ENCODE assay signal across 8 cellular contexts in the genomic region with DNA sequence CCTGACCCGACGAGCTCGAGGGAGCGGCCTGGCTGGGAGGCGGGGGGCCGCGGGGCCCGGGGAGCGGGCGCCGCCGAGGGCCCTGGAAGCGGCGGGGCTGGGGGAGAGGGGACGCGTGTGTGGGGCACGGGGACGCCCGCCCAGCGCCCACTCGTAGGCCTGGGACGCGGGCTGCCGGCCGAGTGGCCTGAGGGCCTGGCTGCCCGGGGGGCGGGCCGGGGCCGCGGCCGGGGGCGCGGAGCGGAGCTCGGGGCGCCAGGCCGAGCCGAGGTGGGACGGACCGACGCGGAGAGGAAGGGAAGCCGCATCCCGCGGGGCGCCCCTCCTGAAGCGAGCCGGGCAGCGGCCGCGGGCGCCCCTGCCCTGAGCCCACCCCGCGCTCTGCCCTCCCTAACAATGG.
DNase-seq lines count a peak whose midpoint lies in the region; ATAC-seq, FAIRE-seq and TF ChIP-seq lines count a peak whose summit lies in the region.
"Not testable (repeated sequence)": the region's sequence is repeated elsewhere in the genome, so short reads cannot be mapped to it uniquely, and the experiment has no call there.

No MANE protein-coding gene starts in this region.

- H3K27ac ChIP-seq in K562 (ENCODE audit: extremely low read depth, low read depth, low read length): not testable (repeated sequence)
- peak overlapping the region in 3 of 4 donors; percentile 50 to 67 (median 64) for H3K27ac ChIP-seq in transverse colon

- not testable (repeated sequence) for TF ChIP-seq POLR2A in GM12891 (IDR thresholded peaks at IDR 0.05; ENCODE audit: low read depth, low read length); K562 (conservative IDR thresholded peaks at IDR 0.05); transverse colon (IDR thresholded peaks at IDR 0.05)

- H3K9me3 ChIP-seq in K562 (replicated peaks; ENCODE audit: control insufficient read depth, insufficient read depth, low read depth, low read length); transverse colon: not testable (repeated sequence)

- not testable (repeated sequence) for H3K36me3 ChIP-seq in K562 (ENCODE audit: control insufficient read depth, insufficient read depth, low read length); transverse colon

- H3K4me1 Mint-ChIP-seq in T-helper 1 cell treated with Interleukin-12 subunit alpha and Interleukin-12 subunit beta and Interleukin-4 antibody, amounts not matched to agents 30 μg/mL and 1 μg/mL, for 36 hours (ENCODE audit: low read depth); neural crest cell: not testable (repeated sequence)

- in situ Hi-C loops in K562 (cut with MboI); transverse colon (cut with MboI; ENCODE audit: low pct_ligation_motif_present in 1 of 4, low pct_unique_long_range_greater_than_20kb in 1 of 4, low sequenced_read_pairs in 3 of 4): not testable (repeated sequence)

- not testable (repeated sequence) for TF ChIP-seq EP300 in K562 (IDR thresholded peaks at IDR 0.05; ENCODE audit: low read length); transverse colon (IDR thresholded peaks at IDR 0.05; ENCODE audit: low read depth)

- H3K4me3 ChIP-seq in K562: peak overlapping the region; percentile 47
- peak overlapping the region; percentile 39 to 87 (median 74) for H3K4me3 ChIP-seq in transverse colon

- FAIRE-seq in GM12891 (lab: Jason Lieb, UNC): peak; percentile 26
- FAIRE-seq in K562 (lab: Jason Lieb, UNC): not testable (repeated sequence)

- BruUV-seq in K562 (replicated peaks; lab: Mats Ljungman, UMichigan): not testable (repeated sequence)

- not testable (repeated sequence) for H3K9me3 Mint-ChIP-seq in T-helper 1 cell treated with Interleukin-12 subunit alpha and Interleukin-12 subunit beta and Interleukin-4 antibody, amounts not matched to agents 30 μg/mL and 1 μg/mL, for 36 hours; neural crest cell

- H3K4me2 ChIP-seq in K562 (ENCODE audit: insufficient read depth, low read length): peak overlapping the region; percentile 42; the same call in 1 of the 2 replicates

- not testable (repeated sequence) for TF ChIP-seq RAD21 in K562 (CRISPR knock-in tag; conservative IDR thresholded peaks at IDR 0.05 in 1 of 2, IDR thresholded peaks at IDR 0.05 in 1 of 2)

- peak overlapping the region in 1 of 2 experiments; percentile 74; a peak in 1 of 4 replicates for H3K9ac ChIP-seq in K562 (ENCODE audit: insufficient read depth in 1 of 2, low read depth in 2 of 2, low read length in 2 of 2)

- not testable (repeated sequence) for H3K36me3 Mint-ChIP-seq in T-helper 1 cell treated with Interleukin-12 subunit alpha and Interleukin-12 subunit beta and Interleukin-4 antibody, amounts not matched to agents 30 μg/mL and 1 μg/mL, for 36 hours (ENCODE audit: low read depth); neural crest cell (ENCODE audit: low read depth)

- not testable (repeated sequence) for H3K27me3 ChIP-seq in K562 (ENCODE audit: control insufficient read depth in 2 of 2, insufficient read depth in 2 of 2, low read length in 2 of 2); transverse colon

- H3K9me1 ChIP-seq in K562 (ENCODE audit: control insufficient read depth, insufficient read depth, low read length): not testable (repeated sequence)

- CTCF ChIA-PET in K562 (lab: Yijun Ruan, JAX; ENCODE audit: low intra/inter-chr PET ratio): not testable (repeated sequence)

- not testable (repeated sequence) for H3K27ac Mint-ChIP-seq in T-helper 1 cell treated with Interleukin-12 subunit alpha and Interleukin-12 subunit beta and Interleukin-4 antibody, amounts not matched to agents 30 μg/mL and 1 μg/mL, for 36 hours; neural crest cell (ENCODE audit: unreplicated experiment)

- H4K20me1 ChIP-seq in K562 (replicated peaks; ENCODE audit: control insufficient read depth, insufficient read depth, low read length): not testable (repeated sequence)

- H3K4me1 ChIP-seq in K562 (replicated peaks in 1 of 2; ENCODE audit: control insufficient read depth in 2 of 2, insufficient read depth in 2 of 2, low read length in 2 of 2); transverse colon: not testable (repeated sequence)

- intact Hi-C loops in K562 (cut with micrococcal nuclease); left ventricle myocardium superior (cut with micrococcal nuclease); transverse colon (cut with DNase I; ENCODE audit: low total_unique reads): not testable (repeated sequence)

- H3K27me3 Mint-ChIP-seq in T-helper 1 cell treated with Interleukin-12 subunit alpha and Interleukin-12 subunit beta and Interleukin-4 antibody, amounts not matched to agents 30 μg/mL and 1 μg/mL, for 36 hours (ENCODE audit: low read depth); neural crest cell (ENCODE audit: low read depth): not testable (repeated sequence)

- not testable (repeated sequence) for H3K79me2 ChIP-seq in K562 (ENCODE audit: control insufficient read depth, insufficient read depth, low read length)

- not testable (repeated sequence) for DNase-seq in GM12891 (ENCODE audit: insufficient read length, low spot score); transverse colon
- peak in 2 of 4 experiments; percentile 32 to 33 for DNase-seq in K562 (ENCODE audit: extremely low read depth in 1 of 4, low spot score in 3 of 4)
- peak; percentile 31 for DNase-seq in left ventricle myocardium superior
- DNase-seq in neural crest cell (ENCODE audit: low read depth, low spot score): peak; percentile 15

- peak overlapping the region; percentile 81 for H3K4me3 Mint-ChIP-seq in T-helper 1 cell treated with Interleukin-12 subunit alpha and Interleukin-12 subunit beta and Interleukin-4 antibody, amounts not matched to agents 30 μg/mL and 1 μg/mL, for 36 hours
- H3K4me3 Mint-ChIP-seq in neural crest cell: peak overlapping the region; percentile 84

- POLR2A ChIA-PET in K562 (lab: Yijun Ruan, JAX): not testable (repeated sequence)

- WGBS in K562 (ENCODE audit: insufficient coverage, low coverage, missing lambda C conversion rate): no CpG with 5 or more reads among the region's 54 CpGs
- WGBS in transverse colon (ENCODE audit: low coverage in 1 of 2), 2 donors: no CpG with 5 or more reads among the region's 54 CpGs

- ATAC-seq in GM21786 (IDR thresholded peaks at IDR 0.05; ENCODE audit: unreplicated experiment) (peak; percentile 20), HG03280 (IDR thresholded peaks at IDR 0.05; ENCODE audit: unreplicated experiment) (peak; percentile 50), K562 (peak; percentile 75), left ventricle myocardium superior (peak; percentile 81)

- not testable (repeated sequence) for H2AFZ ChIP-seq in K562 (ENCODE audit: low read depth, low read length)

- not testable (repeated sequence) for TF ChIP-seq CTCF in K562 (IDR thresholded peaks at IDR 0.05 in 2 of 3, conservative IDR thresholded peaks at IDR 0.05 in 1 of 3; ENCODE audit: insufficient read depth in 2 of 3, low read depth in 1 of 3, low read length in 3 of 3); neural crest cell (conservative IDR thresholded peaks at IDR 0.05); transverse colon (IDR thresholded peaks at IDR 0.05)

Comparison
In these comparisons a context has a peak if more than half of its experiments do, and no peak if none do; other contexts are left out.
1. ATAC-seq: peak in every context shown above with its lines; median percentile 81 in left ventricle myocardium superior; 75 in K562; 50 in HG03280; 20 in GM21786.